ENCODE assay signal across 9 cellular contexts in the genomic region with DNA sequence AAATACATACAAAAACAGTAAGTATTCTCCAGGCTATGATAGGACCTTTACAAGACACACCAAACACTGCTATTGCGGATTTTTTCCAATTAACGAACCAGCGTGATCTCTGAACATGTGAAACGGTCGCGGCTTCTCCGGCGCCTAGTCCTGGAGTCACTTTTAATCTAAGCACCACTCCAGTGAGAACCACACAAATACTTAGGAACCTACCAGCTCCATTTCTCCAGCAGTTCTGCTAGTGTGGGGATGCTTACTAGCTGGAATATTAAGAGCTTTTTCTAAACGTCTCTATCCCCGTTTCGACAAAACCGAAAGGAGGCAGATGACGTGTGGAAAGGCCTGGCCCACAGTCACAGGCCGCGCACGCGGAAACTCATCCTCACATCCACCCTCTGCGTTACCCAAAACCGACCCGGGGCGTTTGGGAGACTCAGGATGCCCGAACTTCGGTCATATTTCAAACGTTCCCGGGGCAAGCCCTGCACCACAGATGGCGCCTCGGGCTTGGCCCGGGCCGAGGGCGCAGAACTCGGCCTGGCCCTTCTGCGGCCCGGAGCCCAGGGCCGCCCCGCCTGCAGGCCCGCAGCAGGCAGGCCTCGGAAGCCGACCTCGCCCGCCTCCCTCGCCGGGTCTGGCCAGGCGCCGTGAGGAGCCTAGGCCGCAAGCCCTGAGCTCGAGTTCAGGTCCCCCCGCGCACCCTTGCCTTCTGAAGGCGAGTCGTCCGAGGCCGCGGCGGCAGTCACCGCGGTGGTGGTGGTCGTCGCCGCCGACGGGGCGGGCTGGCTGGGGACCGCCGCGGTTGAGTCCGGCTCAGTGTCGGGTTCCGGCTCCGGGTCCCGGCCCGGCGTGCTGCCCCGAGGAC. TPM values are rescaled to one million over a fixed set of nuclear protein-coding genes. Genes with fewer than 3 reads are reported as not detected.
DNase-seq lines count a peak whose midpoint lies in the region; ATAC-seq and TF ChIP-seq lines count a peak whose summit lies in the region.
"Had no signal": no experiment of that assay in that cellular context is flagged by ENCODE, and none has a peak within 500 bp of the region (broad histone marks: within the 10 kb centered on the region; RNA-seq: fewer than 3 reads in every experiment).

No MANE protein-coding gene starts in this region.

- peak overlapping the region; percentile 81 for H3K4me3 ChIP-seq in BJ (ENCODE audit: low read depth, low read length)
- peak overlapping the region; percentile 82 to 94 (median 88) for H3K4me3 ChIP-seq in Peyer's patch
- peak overlapping the region; percentile 82 to 98 for H3K4me3 ChIP-seq in foreskin fibroblast (ENCODE audit: low read depth in 1 of 2, low read length in 2 of 2)
- H3K4me3 ChIP-seq in neuron (ENCODE audit: low read length) = peak overlapping the region; percentile 93
- H3K4me3 ChIP-seq in stomach smooth muscle (ENCODE audit: low read length in 2 of 2) = peak overlapping the region; percentile 89 to 98

- no peak for TF ChIP-seq CTCF in BJ (IDR thresholded peaks at IDR 0.05; ENCODE audit: insufficient read depth, low read depth, low read length)
- TF ChIP-seq CTCF in Peyer's patch (IDR thresholded peaks at IDR 0.05) = no peak
- no peak for TF ChIP-seq CTCF in foreskin fibroblast (IDR thresholded peaks at IDR 0.05; ENCODE audit: low read depth, low read length)

- DNase-seq in BJ (ENCODE audit: low read depth) (no peak), Peyer's patch (peak; percentile 79 to 91 (median 80)), foreskin fibroblast (peak; percentile 49 to 75)
- DNase-seq in activated effector memory CD4-positive, alpha-beta T cell treated with anti-CD3 and anti-CD28 coated beads, Interleukin-2, amount 50 U/mL, for 16 hours = peak; percentile 91

- H3K4me1 ChIP-seq in Peyer's patch = peaks cover 0 to 23% (median 7%) of the 10 kb centered on the region in 4 donors
- peaks cover 18% of the 10 kb centered on the region for H3K4me1 ChIP-seq in neuron (ENCODE audit: insufficient read depth, low read length)
- H3K4me1 ChIP-seq in stomach smooth muscle (ENCODE audit: control insufficient read depth, insufficient read depth, low read length) = peaks cover 9% of the 10 kb centered on the region

- POLR2A ChIA-PET in BJ (lab: Charles Lee) = no interaction called here

- CTCF ChIA-PET in BJ (lab: Yijun Ruan, JAX) = interaction anchor here (1.0 kb wide), 1 partner anchor 36 kb away, joined by 3 read pairs; no protein-coding TSS in a partner anchor

- no peak for TF ChIP-seq POLR2A in Peyer's patch (IDR thresholded peaks at IDR 0.05)

- H2AFZ ChIP-seq in neuron (ENCODE audit: low read depth, low read length) = peak overlapping the region; percentile 41

- H3K9ac ChIP-seq in stomach smooth muscle (ENCODE audit: low read length in 2 of 2) = peak overlapping the region; percentile 97 to 99

- ATAC-seq in GM19043 (IDR thresholded peaks at IDR 0.05; ENCODE audit: low read depth, unreplicated experiment) = peak; percentile 30
- ATAC-seq in HG03354 (IDR thresholded peaks at IDR 0.05; ENCODE audit: poor library complexity, severe bottlenecking, unreplicated experiment) = peak; percentile 42

- H3K36me3 ChIP-seq in BJ (ENCODE audit: control insufficient read depth, insufficient read depth, low read length) (peaks cover 6% of the 10 kb centered on the region), Peyer's patch (peaks cover 0 to 29% (median 0%) of the 10 kb centered on the region in 3 donors), neuron (ENCODE audit: insufficient read depth, low read length) (peaks cover 30% of the 10 kb centered on the region), stomach smooth muscle (ENCODE audit: control insufficient read depth in 2 of 2, insufficient read depth in 2 of 2, low read length in 2 of 2) (peaks cover 8 to 13% of the 10 kb centered on the region in 2 donors)

- H3K27me3 ChIP-seq in BJ (ENCODE audit: control insufficient read depth, insufficient read depth, low read length) (no peaks in the 10 kb centered on the region), Peyer's patch (no peaks in the 10 kb centered on the region), neuron (ENCODE audit: insufficient read depth, low read length) (no peaks in the 10 kb centered on the region), stomach smooth muscle (ENCODE audit: control insufficient read depth in 1 of 2, insufficient read depth in 2 of 2, low read length in 2 of 2) (no peaks in the 10 kb centered on the region)

- H3K27ac ChIP-seq in Peyer's patch (peak overlapping the region; percentile 98 to 99 (median 99)), stomach smooth muscle (ENCODE audit: low read length) (peak overlapping the region; percentile 99)

- H3K9me3 ChIP-seq in Peyer's patch = no peaks in the 10 kb centered on the region
- no peaks in the 10 kb centered on the region for H3K9me3 ChIP-seq in neuron (ENCODE audit: low read length)
- no peaks in the 10 kb centered on the region for H3K9me3 ChIP-seq in stomach smooth muscle (ENCODE audit: control insufficient read depth in 2 of 2, low read length in 2 of 2)

RNA-seq across cellular contexts. Expression of gene FNBP4, which starts 0.5 kb away (rescaled TPM):
- 60.8 and 62.6 TPM in 2 replicates for polyA plus RNA-seq in BJ (2011; rRNA removed)
- 36.6 and 42.1 TPM in 2 replicates for polyA minus RNA-seq in BJ (2011; rRNA and poly(A)+ RNA removed)
- 100 to 1,000 TPM; 130 to 691 (median 255) TPM for total RNA-seq in Peyer's patch

RNA-seq across cellular contexts. Expression of gene AGBL2, which starts 51.4 kb away (rescaled TPM):
- 1.5 and 1.7 TPM in 2 replicates for polyA plus RNA-seq in BJ (2011; rRNA removed)
- 0.66 and 1.4 TPM in 2 replicates for polyA minus RNA-seq in BJ (2011; rRNA and poly(A)+ RNA removed)
- total RNA-seq in Peyer's patch = 10 to 100 TPM in 1 of 4 donors, 1 to 10 TPM in 3; 1.7 to 17.4 (median 4.4) TPM
- total RNA-seq: glomerular endothelial cell had no signal
